8 cellular contexts compared by ENCODE assay signal in genomic region chr1:45521413-45522323, GRCh38. TPM values are rescaled to one million over a fixed set of nuclear protein-coding genes. Genes with fewer than 3 reads are reported as not detected.
DNase-seq lines count a peak whose midpoint lies in the region; ATAC-seq and TF ChIP-seq lines count a peak whose summit lies in the region.

Gene PRDX1, minus strand, starts transcription at chr1:45521884. Its CDS starts 2,841 bp downstream, at chr1:45519043.

- peak; percentile 100 for TF ChIP-seq POLR2A in Raji (IDR thresholded peaks at IDR 0.05; ENCODE audit: insufficient read depth, low read depth, low read length)

- H3K9me3 Mint-ChIP-seq in nephron progenitor cell = no peaks in the 10 kb centered on the region
- no peaks in the 10 kb centered on the region for H3K9me3 Mint-ChIP-seq in stimulated activated naive CD8-positive, alpha-beta T cell treated with anti-CD3 and anti-CD28 coated beads, Interleukin-15, amount 100 ng/mL, for 72 hours

- no peak for TF ChIP-seq CTCF in LNCaP clone FGC (IDR thresholded peaks at IDR 0.05; ENCODE audit: control insufficient read depth, extremely low read depth, insufficient read depth)
- peak; percentile 28 for TF ChIP-seq CTCF in fibroblast of the aortic adventitia (IDR thresholded peaks at IDR 0.05; ENCODE audit: insufficient read depth, low read length)
- TF ChIP-seq CTCF in nephron progenitor cell (IDR thresholded peaks at IDR 0.05) = no peak

- ATAC-seq in stimulated activated naive CD8-positive, alpha-beta T cell treated with anti-CD3 and anti-CD28 coated beads, Interleukin-15, amount 100 ng/mL, for 72 hours = peak; percentile 92

- H3K27ac Mint-ChIP-seq in nephron progenitor cell = peak within 1 kb of the TSS; percentile 49
- H3K27ac Mint-ChIP-seq in stimulated activated naive CD8-positive, alpha-beta T cell treated with anti-CD3 and anti-CD28 coated beads, Interleukin-15, amount 100 ng/mL, for 72 hours = peak within 1 kb of the TSS; percentile 83 to 95

- H3K4me3 ChIP-seq in LNCaP clone FGC (ENCODE audit: low read depth, low read length) (peak within 1 kb of the TSS; percentile 99), fibroblast of the aortic adventitia (ENCODE audit: low read depth, low read length) (peak within 1 kb of the TSS; percentile 92)

- DNase-seq in EH (ENCODE audit: low read depth) = peak; percentile 96
- DNase-seq in GOT3 (lab: John Stamatoyannopoulos, UW) = peak; percentile 95
- peak; percentile 77 for DNase-seq in LNCaP clone FGC (ENCODE audit: low read depth)
- peak; percentile 94 for DNase-seq in activated effector memory CD4-positive, alpha-beta T cell treated with Interleukin-2 at 50 U/mL for 16 hours
- DNase-seq in fibroblast of the aortic adventitia (ENCODE audit: low read depth) = peak; percentile 95
- peak; percentile 96 for DNase-seq in nephron progenitor cell
- peak; percentile 98 to 99 for DNase-seq in stimulated activated naive CD8-positive, alpha-beta T cell treated with anti-CD3 and anti-CD28 coated beads, Interleukin-15, amount 100 ng/mL, for 72 hours

- H3K4me3 Mint-ChIP-seq in nephron progenitor cell = peak within 1 kb of the TSS; percentile 97
- H3K4me3 Mint-ChIP-seq in stimulated activated naive CD8-positive, alpha-beta T cell treated with anti-CD3 and anti-CD28 coated beads, Interleukin-15, amount 100 ng/mL, for 72 hours = peak within 1 kb of the TSS; percentile 93 to 99

- peaks cover 7% of the 10 kb centered on the region for H3K36me3 Mint-ChIP-seq in nephron progenitor cell (ENCODE audit: low read depth)

- peaks cover 51% of the 10 kb centered on the region for H3K4me1 Mint-ChIP-seq in nephron progenitor cell
- H3K4me1 Mint-ChIP-seq in stimulated activated naive CD8-positive, alpha-beta T cell treated with anti-CD3 and anti-CD28 coated beads, Interleukin-15, amount 100 ng/mL, for 72 hours = peaks cover 62% of the 10 kb centered on the region

- no peaks in the 10 kb centered on the region for H3K27me3 Mint-ChIP-seq in nephron progenitor cell (ENCODE audit: low read depth, poor library complexity)
- peaks cover 8% of the 10 kb centered on the region for H3K27me3 Mint-ChIP-seq in stimulated activated naive CD8-positive, alpha-beta T cell treated with anti-CD3 and anti-CD28 coated beads, Interleukin-15, amount 100 ng/mL, for 72 hours

RNA-seq across cellular contexts. Expression of gene PRDX1, which starts in this region (rescaled TPM):
- 272 and 467 TPM in 2 replicates for total RNA-seq in fibroblast of the aortic adventitia (ENCODE audit: low replicate concordance)

Comparison
In these comparisons a context has a peak if more than half of its experiments do, and no peak if none do; other contexts are left out.
1. Peak in every context shown above with its lines: DNase-seq, ATAC-seq and H3K4me3 ChIP-seq.